ENCODE assay signal across 1 cellular context in genomic region chr17:72413077-72414031, GRCh38.
TF ChIP-seq lines count a peak whose summit lies in the region.

No MANE protein-coding gene starts in this region.

TF ChIP-seq in IMR-90, 13 proteins besides CTCF, POLR2A, EP300 and RAD21:
- TF ChIP-seq FOS (IDR thresholded peaks at IDR 0.05; ENCODE audit: low read depth, low read length) = no peak
- TF ChIP-seq ELK1 (IDR thresholded peaks at IDR 0.05; ENCODE audit: borderline replicate concordance, low read depth, low read length) = no peak
- no peak for TF ChIP-seq MAFK (IDR thresholded peaks at IDR 0.05; ENCODE audit: low read depth, low read length)
- TF ChIP-seq SMC3 (IDR thresholded peaks at IDR 0.05; ENCODE audit: low read depth, low read length) = no peak
